1 cellular context compared by ENCODE assay signal in the genomic region with DNA sequence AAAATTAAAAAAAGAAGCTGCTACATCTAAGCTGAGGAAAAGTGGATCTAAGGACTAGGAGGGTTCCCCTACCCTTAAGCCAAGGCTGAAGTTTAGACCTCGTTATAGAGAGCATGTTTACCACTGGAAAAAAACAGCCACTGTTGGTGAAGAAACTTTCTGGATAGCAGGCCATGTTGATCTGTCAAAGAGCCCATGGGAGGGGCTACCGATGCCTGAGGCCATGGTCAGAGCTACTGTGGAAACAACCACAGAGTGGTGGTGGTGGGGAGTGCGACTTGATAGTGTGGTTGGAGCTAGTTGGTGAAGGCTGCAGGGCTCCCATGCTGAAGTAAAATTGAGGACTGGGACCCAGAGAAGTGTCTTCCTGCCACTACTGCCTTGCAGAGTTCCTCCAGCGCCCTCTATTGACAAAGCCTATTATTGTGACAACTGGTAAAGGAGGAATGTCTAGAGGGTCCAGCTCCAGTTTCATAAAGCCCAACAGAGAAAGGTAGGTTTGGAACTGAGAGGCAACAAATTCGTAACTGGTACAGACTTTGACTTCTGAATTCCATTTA.
TF ChIP-seq lines count a peak whose summit lies in the region.

No MANE protein-coding gene starts in this region.

TF ChIP-seq in HepG2, 621 proteins besides CTCF, POLR2A, EP300 and RAD21 (continued from another document and continues in another):
- TF ChIP-seq PRDM10 (CRISPR knock-in tag; IDR thresholded peaks at IDR 0.05; ENCODE audit: low read depth) (peak; percentile 54; the same call in 1 of the 2 replicates), ZNF629 (CRISPR knock-in tag; conservative IDR thresholded peaks at IDR 0.05) (no peak), ZNF124 (CRISPR knock-in tag; IDR thresholded peaks at IDR 0.05) (peak; percentile 71; the same call in 1 of the 2 replicates), KDM1A (CRISPR knock-in tag; IDR thresholded peaks at IDR 0.05) (no peak), ETS1 (CRISPR knock-in tag; IDR thresholded peaks at IDR 0.05) (no peak), IRF2 (CRISPR knock-in tag; IDR thresholded peaks at IDR 0.05) (peak; percentile 54; the same call in 1 of the 2 replicates), ZNF296 (CRISPR knock-in tag; conservative IDR thresholded peaks at IDR 0.05) (no peak), ZNF816 (CRISPR knock-in tag; IDR thresholded peaks at IDR 0.05; ENCODE audit: borderline replicate concordance) (no peak), ZNF383 (CRISPR knock-in tag; IDR thresholded peaks at IDR 0.05; ENCODE audit: borderline replicate concordance) (no peak), FOSL1 (CRISPR knock-in tag; IDR thresholded peaks at IDR 0.05; ENCODE audit: borderline replicate concordance) (no peak), ZNF615 (CRISPR knock-in tag; IDR thresholded peaks at IDR 0.05; ENCODE audit: borderline replicate concordance) (no peak), SRSF4 (IDR thresholded peaks at IDR 0.05; ENCODE audit: low read depth, low read length, poor library complexity, severe bottlenecking) (no peak), GMEB1 (CRISPR knock-in tag; IDR thresholded peaks at IDR 0.05; ENCODE audit: borderline replicate concordance) (no peak), GATAD2A (CRISPR knock-in tag; IDR thresholded peaks at IDR 0.05) (peak; percentile 54), JUND (CRISPR knock-in tag; IDR thresholded peaks at IDR 0.05) (no peak), TSC22D2 (CRISPR knock-in tag; IDR thresholded peaks at IDR 0.05; ENCODE audit: borderline replicate concordance) (0 out of 2 replicates have a peak, but pooled peaks have one; percentile 29), ZNF460 (CRISPR knock-in tag; IDR thresholded peaks at IDR 0.05; ENCODE audit: borderline replicate concordance) (no peak), SMAD1 (CRISPR knock-in tag; IDR thresholded peaks at IDR 0.05; ENCODE audit: borderline replicate concordance, low read depth) (no peak), KLF16 (CRISPR knock-in tag; IDR thresholded peaks at IDR 0.05) (peak in 1 of 2 experiments; percentile 52; a peak in 2 of 4 replicates), HOXA9 (CRISPR knock-in tag; IDR thresholded peaks at IDR 0.05; ENCODE audit: borderline replicate concordance) (no peak), ATF7-NPFF (CRISPR knock-in tag; IDR thresholded peaks at IDR 0.05; ENCODE audit: low read depth) (no peak), ZNF790 (CRISPR knock-in tag; IDR thresholded peaks at IDR 0.05; ENCODE audit: borderline replicate concordance) (no peak), TBX3 (IDR thresholded peaks at IDR 0.05; ENCODE audit: borderline replicate concordance) (no peak), ZNF761 (CRISPR knock-in tag; conservative IDR thresholded peaks at IDR 0.05) (no peak), U2AF2 (IDR thresholded peaks at IDR 0.05; ENCODE audit: low read depth, low read length) (no peak), RERE (CRISPR knock-in tag; IDR thresholded peaks at IDR 0.05; ENCODE audit: low read depth) (no peak), NR1H2 (CRISPR knock-in tag; IDR thresholded peaks at IDR 0.05; ENCODE audit: borderline replicate concordance, low read depth) (no peak), MXD4 (CRISPR knock-in tag; IDR thresholded peaks at IDR 0.05) (peak; percentile 80; the same call in 1 of the 2 replicates)
- TF ChIP-seq, protein P1, sequence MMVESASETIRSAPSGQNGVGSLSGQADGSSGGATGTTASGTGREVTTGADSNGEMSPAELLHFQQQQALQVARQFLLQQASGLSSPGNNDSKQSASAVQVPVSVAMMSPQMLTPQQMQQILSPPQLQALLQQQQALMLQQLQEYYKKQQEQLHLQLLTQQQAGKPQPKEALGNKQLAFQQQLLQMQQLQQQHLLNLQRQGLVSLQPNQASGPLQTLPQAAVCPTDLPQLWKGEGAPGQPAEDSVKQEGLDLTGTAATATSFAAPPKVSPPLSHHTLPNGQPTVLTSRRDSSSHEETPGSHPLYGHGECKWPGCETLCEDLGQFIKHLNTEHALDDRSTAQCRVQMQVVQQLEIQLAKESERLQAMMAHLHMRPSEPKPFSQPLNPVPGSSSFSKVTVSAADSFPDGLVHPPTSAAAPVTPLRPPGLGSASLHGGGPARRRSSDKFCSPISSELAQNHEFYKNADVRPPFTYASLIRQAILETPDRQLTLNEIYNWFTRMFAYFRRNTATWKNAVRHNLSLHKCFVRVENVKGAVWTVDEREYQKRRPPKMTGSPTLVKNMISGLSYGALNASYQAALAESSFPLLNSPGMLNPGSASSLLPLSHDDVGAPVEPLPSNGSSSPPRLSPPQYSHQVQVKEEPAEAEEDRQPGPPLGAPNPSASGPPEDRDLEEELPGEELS (CRISPR knock-in tag; IDR thresholded peaks at IDR 0.05) = no peak; the same call in 1 of the 2 replicates
- TF ChIP-seq, protein P2, sequence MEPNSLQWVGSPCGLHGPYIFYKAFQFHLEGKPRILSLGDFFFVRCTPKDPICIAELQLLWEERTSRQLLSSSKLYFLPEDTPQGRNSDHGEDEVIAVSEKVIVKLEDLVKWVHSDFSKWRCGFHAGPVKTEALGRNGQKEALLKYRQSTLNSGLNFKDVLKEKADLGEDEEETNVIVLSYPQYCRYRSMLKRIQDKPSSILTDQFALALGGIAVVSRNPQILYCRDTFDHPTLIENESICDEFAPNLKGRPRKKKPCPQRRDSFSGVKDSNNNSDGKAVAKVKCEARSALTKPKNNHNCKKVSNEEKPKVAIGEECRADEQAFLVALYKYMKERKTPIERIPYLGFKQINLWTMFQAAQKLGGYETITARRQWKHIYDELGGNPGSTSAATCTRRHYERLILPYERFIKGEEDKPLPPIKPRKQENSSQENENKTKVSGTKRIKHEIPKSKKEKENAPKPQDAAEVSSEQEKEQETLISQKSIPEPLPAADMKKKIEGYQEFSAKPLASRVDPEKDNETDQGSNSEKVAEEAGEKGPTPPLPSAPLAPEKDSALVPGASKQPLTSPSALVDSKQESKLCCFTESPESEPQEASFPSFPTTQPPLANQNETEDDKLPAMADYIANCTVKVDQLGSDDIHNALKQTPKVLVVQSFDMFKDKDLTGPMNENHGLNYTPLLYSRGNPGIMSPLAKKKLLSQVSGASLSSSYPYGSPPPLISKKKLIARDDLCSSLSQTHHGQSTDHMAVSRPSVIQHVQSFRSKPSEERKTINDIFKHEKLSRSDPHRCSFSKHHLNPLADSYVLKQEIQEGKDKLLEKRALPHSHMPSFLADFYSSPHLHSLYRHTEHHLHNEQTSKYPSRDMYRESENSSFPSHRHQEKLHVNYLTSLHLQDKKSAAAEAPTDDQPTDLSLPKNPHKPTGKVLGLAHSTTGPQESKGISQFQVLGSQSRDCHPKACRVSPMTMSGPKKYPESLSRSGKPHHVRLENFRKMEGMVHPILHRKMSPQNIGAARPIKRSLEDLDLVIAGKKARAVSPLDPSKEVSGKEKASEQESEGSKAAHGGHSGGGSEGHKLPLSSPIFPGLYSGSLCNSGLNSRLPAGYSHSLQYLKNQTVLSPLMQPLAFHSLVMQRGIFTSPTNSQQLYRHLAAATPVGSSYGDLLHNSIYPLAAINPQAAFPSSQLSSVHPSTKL (CRISPR knock-in tag; IDR thresholded peaks at IDR 0.05) = peak; percentile 68; the same call in 1 of the 2 replicates
